In genomic region chr12:121209221-121209620, GRCh38 we compare ENCODE assay signal across 8 cellular contexts. TPM values are rescaled to one million over a fixed set of nuclear protein-coding genes. Genes with fewer than 3 reads are reported as not detected.
DNase-seq lines count a peak whose midpoint lies in the region; ATAC-seq and TF ChIP-seq lines count a peak whose summit lies in the region.

No MANE protein-coding gene starts in this region.

- H2AK9ac ChIP-seq in IMR-90 (replicated peaks; ENCODE audit: low read depth, low read length, poor library complexity), result peak overlapping the region; percentile 21

- no peak overlapping the region for H3K23ac ChIP-seq in IMR-90 (ENCODE audit: low read depth, low read length)

- POLR2A ChIA-PET in IMR-90 (lab: Charles Lee; ENCODE audit: unreplicated experiment), result no interaction called here

- BruUV-seq in IMR-90 (replicated peaks; lab: Mats Ljungman, UMichigan), result no TSS peak

- no peaks in the 10 kb centered on the region for H3K9me3 ChIP-seq in IMR-90 (ENCODE audit: control insufficient read depth, insufficient read depth, low read length)

- H2AFZ ChIP-seq in IMR-90 (replicated peaks; ENCODE audit: low read length, poor library complexity), result peak overlapping the region; percentile 39

- no peak overlapping the region for H3K56ac ChIP-seq in IMR-90 (ENCODE audit: extremely low read depth, insufficient read depth, low read length)

- H2BK20ac ChIP-seq in IMR-90 (ENCODE audit: low read depth, low read length), result no peak overlapping the region

- no peak overlapping the region for H2AK5ac ChIP-seq in IMR-90 (ENCODE audit: low read depth, low read length)

- dilution Hi-C loops in IMR-90 (cut with HindIII; ENCODE audit: low sequenced_read_pairs, unreplicated experiment), result no loop called here

- H4K5ac ChIP-seq in IMR-90 (ENCODE audit: low read depth, low read length), result 0 out of 2 replicates have a peak overlapping the region, but pooled peaks have one; percentile 26

- H3K18ac ChIP-seq in IMR-90 (ENCODE audit: low read depth, low read length), result no peak overlapping the region

- H3K4me2 ChIP-seq in IMR-90 (ENCODE audit: low read depth, low read length), result no peak overlapping the region

- H3K9ac ChIP-seq in IMR-90 (ENCODE audit: low read depth, low read length), result no peak overlapping the region

- ATAC-seq in IMR-90 (ENCODE audit: low read depth) (no peak), HG03469 (IDR thresholded peaks at IDR 0.05; ENCODE audit: unreplicated experiment) (no peak)

- 83% methylated on average over 4 of the region's 15 CpGs; no CpG with 5 or more reads in 1 of the 2 experiments for WGBS in IMR-90 (ENCODE audit: extremely low coverage in 2 of 2, insufficient read length in 1 of 2), 2 experiments

- TF ChIP-seq POLR2A in IMR-90 (IDR thresholded peaks at IDR 0.05; ENCODE audit: low read depth, low read length), result no peak

- peaks cover 2 to 31% of the 10 kb centered on the region in 2 experiments; a peak in 3 of 4 replicates for H3K79me1 ChIP-seq in IMR-90 (ENCODE audit: low read depth in 1 of 2, low read length in 2 of 2)

- H3K14ac ChIP-seq in IMR-90 (replicated peaks; ENCODE audit: low read depth, low read length), result no peak overlapping the region

- H3K27ac Mint-ChIP-seq in CD14-positive monocyte (peak overlapping the region; percentile 42 to 96 (median 90)), chondrocyte (ENCODE audit: unreplicated experiment) (peak overlapping the region; percentile 27), osteocyte (ENCODE audit: unreplicated experiment) (peak overlapping the region; percentile 23)

- TF ChIP-seq RAD21 in IMR-90 (IDR thresholded peaks at IDR 0.05; ENCODE audit: low read length), result no peak

- no peak overlapping the region for H2BK15ac ChIP-seq in IMR-90 (ENCODE audit: low read depth, low read length)

- CTCF ChIA-PET in IMR-90 (lab: Yijun Ruan, JAX), result interaction anchor here (0.6 kb wide), 1 partner anchor 53 kb away, joined by 6 read pairs; no protein-coding TSS in a partner anchor

- intact Hi-C loops in CD14-positive monocyte (cut with micrococcal nuclease), result no loop called here
- intact Hi-C loops in IMR-90 (cut with micrococcal nuclease), result no loop called here

- H2BK5ac ChIP-seq in IMR-90 (ENCODE audit: low read depth, low read length, poor library complexity, severe bottlenecking), result no peak overlapping the region

- H3K9me3 Mint-ChIP-seq in CD14-positive monocyte (peaks cover 0 to 2% (median 0%) of the 10 kb centered on the region in 7 donors), chondrocyte (ENCODE audit: low read depth) (no peaks in the 10 kb centered on the region), osteocyte (ENCODE audit: unreplicated experiment) (no peaks in the 10 kb centered on the region)

- no peaks in the 10 kb centered on the region for H3K36me3 ChIP-seq in IMR-90 (ENCODE audit: control insufficient read depth, insufficient read depth, low read length)

- H3K9me1 ChIP-seq in IMR-90 (ENCODE audit: insufficient read depth, low read length), result peaks cover 4% of the 10 kb centered on the region

- H3K4me1 Mint-ChIP-seq in CD14-positive monocyte (peaks cover 46% of the 10 kb centered on the region), chondrocyte (ENCODE audit: low read depth) (peaks cover 18% of the 10 kb centered on the region), osteocyte (ENCODE audit: unreplicated experiment) (peaks cover 14% of the 10 kb centered on the region)

- H3K36me3 Mint-ChIP-seq in CD14-positive monocyte, result peaks cover 11 to 19% of the 10 kb centered on the region in 2 donors
- no peaks in the 10 kb centered on the region for H3K36me3 Mint-ChIP-seq in chondrocyte (ENCODE audit: low read depth)
- H3K36me3 Mint-ChIP-seq in osteocyte (ENCODE audit: unreplicated experiment), result peaks cover 2% of the 10 kb centered on the region

- H3K4me3 Mint-ChIP-seq in CD14-positive monocyte (peak overlapping the region in 1 of 2 donors; percentile 70), chondrocyte (ENCODE audit: unreplicated experiment) (peak overlapping the region; percentile 74), osteocyte (ENCODE audit: unreplicated experiment) (peak overlapping the region; percentile 66)

- no peak overlapping the region for H3K4me3 ChIP-seq in IMR-90 (ENCODE audit: insufficient read depth, low read depth, low read length)

- peaks cover 4% of the 10 kb centered on the region for H3K4me1 ChIP-seq in IMR-90 (ENCODE audit: control insufficient read depth, insufficient read depth, low read length)

- in situ Hi-C loops in IMR-90 (cut with MboI; ENCODE audit: low sequenced_read_pairs), result no loop called here

- peak overlapping the region; percentile 41 to 82; a peak in 2 of 4 replicates for H4K8ac ChIP-seq in IMR-90 (ENCODE audit: low read depth in 2 of 2, low read length in 2 of 2)

- no peak overlapping the region for H3K4ac ChIP-seq in IMR-90 (ENCODE audit: low read depth, low read length)

- H3K27me3 Mint-ChIP-seq in CD14-positive monocyte (ENCODE audit: low read depth in 3 of 3) (no peaks in the 10 kb centered on the region), chondrocyte (ENCODE audit: low read depth) (no peaks in the 10 kb centered on the region), osteocyte (ENCODE audit: unreplicated experiment) (no peaks in the 10 kb centered on the region)

- H3K27ac ChIP-seq in IMR-90 (ENCODE audit: insufficient read depth, low read length), result no peak overlapping the region

- H4K20me1 ChIP-seq in IMR-90 (ENCODE audit: insufficient read depth, low read length), result no peaks in the 10 kb centered on the region

- no peak overlapping the region for H2BK120ac ChIP-seq in IMR-90 (ENCODE audit: low read depth, low read length)

- no peaks in the 10 kb centered on the region for H3K27me3 ChIP-seq in IMR-90 (ENCODE audit: control insufficient read depth, insufficient read depth, low read length)

- TF ChIP-seq CTCF in CD14-positive monocyte (IDR thresholded peaks at IDR 0.05) (no peak), IMR-90 (conservative IDR thresholded peaks at IDR 0.05; ENCODE audit: low read depth, low read length) (no peak), chondrocyte (IDR thresholded peaks at IDR 0.05) (no peak), osteocyte (IDR thresholded peaks at IDR 0.05) (no peak)

- no peak overlapping the region for H4K91ac ChIP-seq in IMR-90 (ENCODE audit: insufficient read depth, low read depth, low read length)

- DNase-seq in CD14-positive monocyte (ENCODE audit: low spot score) (no peak), IMR-90 (no peak), chondrocyte (ENCODE audit: low spot score) (no peak), osteocyte (ENCODE audit: extremely low spot score, unreplicated experiment) (no peak), superior temporal gyrus (ENCODE audit: extremely low spot score) (no peak), NCI-H2171 treated with DMSO at 0.1 percent for 48 hours (lab: John Stamatoyannopoulos, UW) (no peak), NCI-H1417 treated with DMSO at 0.1 percent for 48 hours (lab: John Stamatoyannopoulos, UW) (no peak)

TF ChIP-seq in IMR-90, 13 proteins besides CTCF, POLR2A, EP300 and RAD21:
- TF ChIP-seq SMC3 (IDR thresholded peaks at IDR 0.05; ENCODE audit: low read depth, low read length), result no peak
- TF ChIP-seq MXI1 (IDR thresholded peaks at IDR 0.05; ENCODE audit: borderline replicate concordance, low read depth, low read length), result no peak
- TF ChIP-seq FOS (IDR thresholded peaks at IDR 0.05; ENCODE audit: low read depth, low read length), result no peak

RNA-seq across cellular contexts. Expression of gene P2RX4, which starts 0.7 kb away (rescaled TPM):
- polyA plus RNA-seq in CD14-positive monocyte, result 10 to 100 TPM; 61.8 to 74.7 TPM
- 8.3 and 9.5 TPM in 2 replicates for total RNA-seq in IMR-90 (2012; rRNA removed)
- 12.6 and 13.6 TPM in 2 replicates for polyA plus RNA-seq in IMR-90 (2012; rRNA removed)
- 19.9 and 29.3 TPM in 2 replicates for polyA plus RNA-seq in IMR-90 (2012; cell fraction: cytosol; rRNA removed)
- polyA plus RNA-seq in IMR-90 (2012; cell fraction: nucleus; rRNA removed; ENCODE audit: low replicate concordance), result 19.5 and 20.0 TPM in 2 replicates
- 14.7 to 23.3 TPM (median 20.7 TPM) in 3 replicates for total RNA-seq in chondrocyte
- total RNA-seq in osteocyte, result 20.3 and 21.1 TPM in 2 replicates

Comparison
In these comparisons a context has a peak if more than half of its experiments do, and no peak if none do; other contexts are left out.
1. H3K27ac Mint-ChIP-seq: peak in every context shown above with its lines; median percentile 90 in CD14-positive monocyte; 27 in chondrocyte; 23 in osteocyte.